15 cellular contexts compared by ENCODE assay signal in the genomic region with DNA sequence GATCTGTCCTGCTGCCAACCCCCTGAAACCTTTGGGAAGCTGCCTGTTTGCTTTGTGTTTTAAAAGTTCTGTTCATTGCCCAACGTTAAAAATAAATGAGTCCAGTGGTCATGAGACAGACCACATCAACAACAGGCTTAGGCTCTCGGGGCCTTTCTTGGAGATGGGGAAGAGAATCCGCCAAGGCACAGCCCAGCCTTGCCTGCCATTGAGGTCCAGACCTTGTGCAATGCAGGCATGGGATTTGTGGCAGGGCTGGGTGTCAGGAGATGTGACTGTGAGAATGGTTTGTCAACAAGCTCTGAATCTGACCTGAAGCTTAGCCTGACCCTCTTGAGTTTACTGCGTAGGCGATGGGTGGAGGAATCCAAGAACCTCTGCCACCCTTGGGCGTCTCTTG.
"Had no signal": no experiment of that assay in that cellular context is flagged by ENCODE, and none has a peak within 500 bp of the region (broad histone marks: within the 10 kb centered on the region; RNA-seq: fewer than 3 reads in every experiment).

No MANE protein-coding gene starts in this region.

- H3K27ac Mint-ChIP-seq: activated naive CD4-positive, alpha-beta T cell treated with anti-CD3 and anti-CD28 coated beads for 36 hours; activated T-helper 2 cell treated with anti-CD3 and anti-CD28 coated beads, Interferon-gamma antibody, Interleukin-2, Interleukin-4, amounts not matched to agents 10 μg/mL and 5 μg/mL and 100 μg/mL, durations not matched to agents 14 hours and 24 hours and 36 hours; naive B cell; neural progenitor cell; stimulated activated naive CD8-positive, alpha-beta T cell treated with anti-CD3 and anti-CD28 coated beads, Interleukin-15, Interleukin-2, amounts not matched to agents 100 ng/mL and 50 ng/mL, for 24 hours had no signal

- H3K27me3 Mint-ChIP-seq: naive B cell; stimulated activated naive CD8-positive, alpha-beta T cell treated with anti-CD3 and anti-CD28 coated beads, Interleukin-15, Interleukin-2, amounts not matched to agents 100 ng/mL and 50 ng/mL, for 24 hours had no signal

- DNase-seq: activated CD4-positive, CD25-positive, alpha-beta regulatory T cell treated with anti-CD3 and anti-CD28 coated beads, Interleukin-2, amount 50 U/mL, for 72 hours; activated naive CD4-positive, alpha-beta T cell treated with anti-CD3 and anti-CD28 coated beads for 36 hours; activated T-cell treated with anti-CD3 and anti-CD28 coated beads for 4 hours; naive B cell; SK-N-SH; stimulated activated CD4-positive, alpha-beta T cell treated with anti-CD3 and anti-CD28 coated beads, Interleukin-4, amount 100 ng/mL, for 4 hours; stimulated activated CD8-positive, alpha-beta memory T cell treated with anti-CD3 and anti-CD28 coated beads, Interleukin-4, amount 100 ng/mL, for 48 hours; T-helper 1 cell; T1000; uterus had no signal

- H3K4me3 ChIP-seq: neural progenitor cell, skin epidermis, uterus had no signal

- H3K27me3 ChIP-seq: uterus had no signal

- ATAC-seq: left lobe of liver had no signal

- H3K9ac ChIP-seq: neural progenitor cell, SK-N-SH had no signal

- H3K9me3 Mint-ChIP-seq: activated naive CD4-positive, alpha-beta T cell treated with anti-CD3 and anti-CD28 coated beads for 36 hours; activated T-helper 2 cell treated with anti-CD3 and anti-CD28 coated beads, Interferon-gamma antibody, Interleukin-2, Interleukin-4, amounts not matched to agents 10 μg/mL and 5 μg/mL and 100 μg/mL, durations not matched to agents 14 hours and 24 hours and 36 hours; naive B cell; neural progenitor cell; stimulated activated naive CD8-positive, alpha-beta T cell treated with anti-CD3 and anti-CD28 coated beads, Interleukin-15, Interleukin-2, amounts not matched to agents 100 ng/mL and 50 ng/mL, for 24 hours had no signal

- H3K36me3 Mint-ChIP-seq: naive B cell, neural progenitor cell had no signal

- H3K4me3 Mint-ChIP-seq: activated naive CD4-positive, alpha-beta T cell treated with anti-CD3 and anti-CD28 coated beads for 36 hours; neural progenitor cell; stimulated activated naive CD8-positive, alpha-beta T cell treated with anti-CD3 and anti-CD28 coated beads, Interleukin-15, Interleukin-2, amounts not matched to agents 100 ng/mL and 50 ng/mL, for 24 hours had no signal

- H3K27ac ChIP-seq: neural progenitor cell, uterus had no signal

- H3K36me3 ChIP-seq: neural progenitor cell, uterus had no signal

- H3K9me3 ChIP-seq: SK-N-SH, uterus had no signal
